Comparison of ENCODE assay signal across 11 cellular contexts in genomic region chr15:45197512-45197911, GRCh38. TPM values are rescaled to one million over a fixed set of nuclear protein-coding genes. Genes with fewer than 3 reads are reported as not detected.
DNase-seq lines count a peak whose midpoint lies in the region; ATAC-seq and TF ChIP-seq lines count a peak whose summit lies in the region.
"Had no signal": no experiment of that assay in that cellular context is flagged by ENCODE, and none has a peak within 500 bp of the region (broad histone marks: within the 10 kb centered on the region; RNA-seq: fewer than 3 reads in every experiment).

No MANE protein-coding gene starts in this region.

- H3K4me1 ChIP-seq in A673 (ENCODE audit: insufficient read depth, low read length, poor library complexity, severe bottlenecking) (peaks cover 5% of the 10 kb centered on the region), hepatocyte (ENCODE audit: insufficient read depth) (peaks cover 4% of the 10 kb centered on the region)

- H3K27ac ChIP-seq in A673 (ENCODE audit: low read depth, low read length, poor library complexity, severe bottlenecking) (no peak overlapping the region), hepatocyte (peak overlapping the region; percentile 99)

- peak overlapping the region in 2 of 3 donors; percentile 68 to 73 for H3K4me3 Mint-ChIP-seq in T-cell

- H3K4me1 Mint-ChIP-seq in T-cell = peaks cover 0 to 17% (median 15%) of the 10 kb centered on the region in 3 donors

- peak overlapping the region; percentile 65 for H3K4me2 ChIP-seq in hepatocyte

- no peaks in the 10 kb centered on the region for H4K20me1 ChIP-seq in hepatocyte (ENCODE audit: insufficient read depth, poor library complexity, severe bottlenecking)

- DNase-seq in A673 (ENCODE audit: low spot score) (no peak), GM12865 (ENCODE audit: low read depth) (no peak), T-cell (no peak), hepatocyte (ENCODE audit: low spot score) (no peak), iPS-NIHi11 (ENCODE audit: low spot score) (no peak), H4 (ENCODE audit: low spot score) (no peak)
- DNase-seq: DMS153, KG1, sigmoid colon had no signal

- no peaks in the 10 kb centered on the region for H3K9me2 ChIP-seq in hepatocyte (replicated peaks; ENCODE audit: insufficient read depth)

- POLR2A ChIA-PET in A673 (lab: Charles Lee; ENCODE audit: low non-redundant PET) = interaction anchor here (0.7 kb wide), 1 partner anchor 32 kb away, joined by 4 read pairs; no protein-coding TSS in a partner anchor
- POLR2A ChIA-PET in T-cell (lab: Charles Lee) = interaction anchor here in 1 of 2 donors (0.7 kb wide), 1 partner anchor 37 kb away, joined by 3 read pairs; no protein-coding TSS in a partner anchor

- no peak for ATAC-seq in T-cell (replicated peaks in 1 of 4)
- ATAC-seq in GM21576 (IDR thresholded peaks at IDR 0.05; ENCODE audit: unreplicated experiment) = no peak
- ATAC-seq in HG02678 (IDR thresholded peaks at IDR 0.05; ENCODE audit: unreplicated experiment) = no peak

- TF ChIP-seq CTCF in A673 (conservative IDR thresholded peaks at IDR 0.05; ENCODE audit: low read depth, low read length) (no peak), GM12865 (IDR thresholded peaks at IDR 0.05; ENCODE audit: insufficient read depth, low read depth, low read length, missing control alignments) (no peak), hepatocyte (IDR thresholded peaks at IDR 0.05; ENCODE audit: poor library complexity) (no peak)

- BruUV-seq in A673 (replicated peaks; lab: Mats Ljungman, UMichigan) = no TSS peak

- H3K36me3 ChIP-seq in A673 (ENCODE audit: insufficient read depth, low read length, poor library complexity, severe bottlenecking) (no peaks in the 10 kb centered on the region), hepatocyte (replicated peaks; ENCODE audit: insufficient read depth, low read depth) (no peaks in the 10 kb centered on the region)
- H3K36me3 ChIP-seq: sigmoid colon had no signal

- H3K4me3 ChIP-seq in A673 (ENCODE audit: low read depth, low read length, poor library complexity, severe bottlenecking) (peak overlapping the region; percentile 72), GM12865 (ENCODE audit: low read depth, low read length) (peak overlapping the region; percentile 62), hepatocyte (no peak overlapping the region)

- no peaks in the 10 kb centered on the region for H3K36me3 Mint-ChIP-seq in T-cell

- H3K27ac Mint-ChIP-seq in T-cell = peak overlapping the region; percentile 71 to 77

- no peaks in the 10 kb centered on the region for H3K9me3 ChIP-seq in A673 (ENCODE audit: low read depth, low read length, poor library complexity, severe bottlenecking)
- no peaks in the 10 kb centered on the region for H3K9me3 ChIP-seq in hepatocyte (ENCODE audit: low read depth)
- H3K9me3 ChIP-seq: sigmoid colon had no signal

- no peaks in the 10 kb centered on the region for H3K27me3 ChIP-seq in A673 (replicated peaks; ENCODE audit: insufficient read depth, low read depth, low read length, poor library complexity)
- no peaks in the 10 kb centered on the region for H3K27me3 ChIP-seq in hepatocyte
- H3K27me3 ChIP-seq: sigmoid colon had no signal

- H2AFZ ChIP-seq in hepatocyte = no peak overlapping the region

- intact Hi-C loops in A673 (cut with micrococcal nuclease; ENCODE audit: unreplicated experiment) = no loop called here

- H3K79me2 ChIP-seq in hepatocyte = no peaks in the 10 kb centered on the region

- H3K27me3 Mint-ChIP-seq in T-cell = no peaks in the 10 kb centered on the region

- CTCF ChIA-PET in A673 (lab: Charles Lee) (interaction anchor here (1.5 to 1.8 kb wide), 3 partner anchors 10 to 34 kb away, joined by 6 to 9 read pairs (median 7); partner anchors contain the start of gene SHF), T-cell (lab: Charles Lee) (interaction anchor here in 1 of 2 donors (0.6 to 1.7 kb wide), 8 partner anchors 10 to 390 kb away, joined by 3 to 8 read pairs (median 4); partner anchors contain the start of genes BLOC1S6 and SHF)

- H3K9me3 Mint-ChIP-seq in T-cell = no peaks in the 10 kb centered on the region

- 90% methylated on average over 3 of the region's 3 CpGs for WGBS in hepatocyte (ENCODE audit: low lambda C conversion rate, missing lambda C conversion rate)

RNA-seq across cellular contexts. Expression of gene SHF, which starts 9.7 kb away (rescaled TPM):
- total RNA-seq in A673 (2021) = 42.9 and 43.2 TPM in 2 replicates
- total RNA-seq in T-cell = 1 to 10 TPM; 5.1 to 6.5 (median 5.6) TPM
- total RNA-seq in hepatocyte = 12.0 and 13.3 TPM in 2 replicates
- polyA plus RNA-seq in hepatocyte = 13.9 and 15.0 TPM in 2 replicates
- total RNA-seq in H4 (2014; rRNA removed; shearing (Covaris generic)) = 2.7 and 5.1 TPM in 2 replicates

RNA-seq across cellular contexts. Expression of gene SLC28A2, which starts 54.5 kb away (rescaled TPM):
- not detected in 2 replicates for total RNA-seq in A673 (2021)
- not detected for total RNA-seq in T-cell
- 1.5 and 1.8 TPM in 2 replicates for total RNA-seq in hepatocyte
- 0.29 and 1.5 TPM in 2 replicates for polyA plus RNA-seq in hepatocyte
- total RNA-seq in H4 (2014; rRNA removed; shearing (Covaris generic)) = not detected in 2 replicates
- total RNA-seq: sigmoid colon had no signal
